In the genomic region with DNA sequence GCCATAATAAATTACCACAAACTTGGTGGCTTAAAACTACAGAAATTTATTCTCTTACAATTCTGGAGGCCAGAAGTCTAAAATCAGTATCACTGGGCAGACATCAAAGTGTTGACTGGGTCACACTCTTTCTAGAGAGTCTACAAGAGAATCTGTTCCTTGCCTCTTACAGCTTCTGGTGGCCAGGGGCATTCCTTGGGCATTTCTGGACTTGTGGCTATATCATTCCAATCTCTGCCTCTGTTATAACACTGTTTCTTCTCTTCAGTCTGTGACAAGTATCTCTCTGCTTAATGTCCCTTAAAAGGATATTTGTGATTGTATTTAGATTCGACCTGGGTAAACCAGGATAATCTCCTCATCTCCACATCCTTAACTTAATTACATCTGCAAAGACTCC, we compare ENCODE assay signal across 18 cellular contexts.
DNase-seq lines count a peak whose midpoint lies in the region; ATAC-seq, FAIRE-seq and TF ChIP-seq lines count a peak whose summit lies in the region.
"Had no signal": no experiment of that assay in that cellular context is flagged by ENCODE, and none has a peak within 500 bp of the region (broad histone marks: within the 10 kb centered on the region; RNA-seq: fewer than 3 reads in every experiment).

No MANE protein-coding gene starts in this region.

- H3K4me1 ChIP-seq in PC-3 (ENCODE audit: insufficient read depth, low read length) (peaks cover 17% of the 10 kb centered on the region), astrocyte (ENCODE audit: insufficient read depth, low read length) (peaks cover 5% of the 10 kb centered on the region), mesenchymal stem cell (ENCODE audit: control insufficient read depth, insufficient read depth, low read depth, low read length) (no peaks in the 10 kb centered on the region), right cardiac atrium (ENCODE audit: control insufficient read depth, insufficient read depth, low read length) (no peaks in the 10 kb centered on the region)

- intact Hi-C loops in PC-3 (cut with micrococcal nuclease), result no loop called here
- intact Hi-C loops in right cardiac atrium (cut with DNase I), result no loop called here

- no TSS peak for BruUV-seq in PC-3 (replicated peaks; lab: Mats Ljungman, UMichigan)

- H3K9me3 ChIP-seq in PC-3 (ENCODE audit: low read length) (no peaks in the 10 kb centered on the region), astrocyte (ENCODE audit: insufficient read depth, low read depth, low read length) (no peaks in the 10 kb centered on the region), mesenchymal stem cell (ENCODE audit: control insufficient read depth, low read length) (no peaks in the 10 kb centered on the region), right cardiac atrium (ENCODE audit: control insufficient read depth, low read length) (no peaks in the 10 kb centered on the region)

- no peaks in the 10 kb centered on the region for H4K20me1 ChIP-seq in PC-3 (ENCODE audit: low read length)
- H4K20me1 ChIP-seq in astrocyte (ENCODE audit: insufficient read depth, low read length), result no peaks in the 10 kb centered on the region

- H3K14ac ChIP-seq in mesenchymal stem cell (ENCODE audit: low read length in 2 of 2), result no peak overlapping the region

- H4K91ac ChIP-seq in mesenchymal stem cell (ENCODE audit: low read length), result no peak overlapping the region

- no peaks in the 10 kb centered on the region for H3K27me3 ChIP-seq in PC-3 (ENCODE audit: low read length)
- H3K27me3 ChIP-seq in astrocyte (ENCODE audit: insufficient read depth, low read length), result no peaks in the 10 kb centered on the region
- H3K27me3 ChIP-seq in mesenchymal stem cell (ENCODE audit: control insufficient read depth in 1 of 2, insufficient read depth in 1 of 2, low read length in 2 of 2), result no peaks in the 10 kb centered on the region
- H3K27me3 ChIP-seq in right cardiac atrium (ENCODE audit: control insufficient read depth, insufficient read depth), result no peaks in the 10 kb centered on the region

- H3K36me3 Mint-ChIP-seq in astrocyte (ENCODE audit: low read depth, unreplicated experiment), result no peaks in the 10 kb centered on the region
- H3K36me3 Mint-ChIP-seq: CD8-positive, alpha-beta memory T cell had no signal

- no peak overlapping the region for H2BK120ac ChIP-seq in mesenchymal stem cell (ENCODE audit: low read depth, low read length)

- POLR2A ChIA-PET in PC-3 (lab: Charles Lee; ENCODE audit: unreplicated experiment), result no interaction called here

- H3K36me3 ChIP-seq in PC-3 (ENCODE audit: low read depth, low read length), result no peaks in the 10 kb centered on the region
- H3K36me3 ChIP-seq in astrocyte (ENCODE audit: insufficient read depth, low read length), result no peaks in the 10 kb centered on the region
- H3K36me3 ChIP-seq in mesenchymal stem cell (ENCODE audit: control insufficient read depth in 1 of 2, insufficient read depth in 2 of 2, low read depth in 1 of 2, low read length in 2 of 2), result no peaks in the 10 kb centered on the region

- H3K4me2 ChIP-seq in PC-3 (ENCODE audit: low read length), result no peak overlapping the region
- peak overlapping the region; percentile 68 for H3K4me2 ChIP-seq in astrocyte (ENCODE audit: low read length)
- no peak overlapping the region for H3K4me2 ChIP-seq in mesenchymal stem cell (ENCODE audit: low read length, poor library complexity, severe bottlenecking)

- no peak overlapping the region for H3K4ac ChIP-seq in mesenchymal stem cell (ENCODE audit: low read depth in 1 of 2, low read length in 2 of 2)

- no peaks in the 10 kb centered on the region for H3K79me1 ChIP-seq in mesenchymal stem cell (replicated peaks; ENCODE audit: low read length, poor library complexity, severe bottlenecking)

- peak overlapping the region; percentile 95 for H3K27ac Mint-ChIP-seq in astrocyte (ENCODE audit: unreplicated experiment)
- H3K27ac Mint-ChIP-seq: CD8-positive, alpha-beta memory T cell had no signal

- no peak overlapping the region for H3K18ac ChIP-seq in mesenchymal stem cell (ENCODE audit: low read depth in 1 of 2, low read length in 2 of 2)

- H3K9me2 ChIP-seq in PC-3 (replicated peaks; ENCODE audit: low read length), result no peaks in the 10 kb centered on the region

- H3K4me3 ChIP-seq in PC-3 (ENCODE audit: low read length), result no peak overlapping the region
- no peak overlapping the region for H3K4me3 ChIP-seq in astrocyte (ENCODE audit: insufficient read depth, low read depth, low read length)
- H3K4me3 ChIP-seq in epithelial cell of esophagus (ENCODE audit: low read length), result no peak overlapping the region
- H3K4me3 ChIP-seq in mesenchymal stem cell (ENCODE audit: insufficient read depth in 1 of 2, low read depth in 1 of 2, low read length in 2 of 2), result no peak overlapping the region
- no peak overlapping the region for H3K4me3 ChIP-seq in right cardiac atrium (ENCODE audit: low read length)
- H3K4me3 ChIP-seq: GM23248 had no signal

- no peak overlapping the region for H2BK5ac ChIP-seq in mesenchymal stem cell (ENCODE audit: low read depth, low read length, poor library complexity, severe bottlenecking)

- H3K79me2 ChIP-seq in PC-3 (ENCODE audit: low read length) (no peaks in the 10 kb centered on the region), astrocyte (ENCODE audit: insufficient read depth, low read length) (no peaks in the 10 kb centered on the region)

- H2AFZ ChIP-seq in PC-3 (ENCODE audit: low read length), result no peak overlapping the region
- no peak overlapping the region for H2AFZ ChIP-seq in astrocyte (ENCODE audit: low read depth, low read length)
- no peak overlapping the region for H2AFZ ChIP-seq in mesenchymal stem cell (ENCODE audit: low read depth, low read length)
- H2AFZ ChIP-seq: GM23248 had no signal

- ATAC-seq in PC-3 (no peak; the same call in 1 of the 2 replicates), right cardiac atrium (no peak), GM19023 (IDR thresholded peaks at IDR 0.05; ENCODE audit: unreplicated experiment) (no peak)

- no peak overlapping the region for H4K8ac ChIP-seq in mesenchymal stem cell (ENCODE audit: low read length)

- H3K9ac ChIP-seq in PC-3 (ENCODE audit: low read length), result no peak overlapping the region; the same call in 1 of the 2 replicates
- H3K9ac ChIP-seq in astrocyte (ENCODE audit: low read length), result no peak overlapping the region
- H3K9ac ChIP-seq in mesenchymal stem cell (ENCODE audit: low read length), result no peak overlapping the region
- H3K9ac ChIP-seq: GM23248 had no signal

- H3K27me3 Mint-ChIP-seq in astrocyte (ENCODE audit: low read depth, unreplicated experiment), result no peaks in the 10 kb centered on the region

- H3K23ac ChIP-seq in mesenchymal stem cell (ENCODE audit: low read length in 2 of 2), result no peak overlapping the region

- no peak overlapping the region for H2BK15ac ChIP-seq in mesenchymal stem cell (ENCODE audit: low read depth, poor library complexity, severe bottlenecking)

- peak; percentile 22 for DNase-seq in PC-3
- DNase-seq in astrocyte (ENCODE audit: low read depth), result peak; percentile 31
- peak; percentile 18 for DNase-seq in epithelial cell of esophagus (ENCODE audit: low read depth)
- DNase-seq in mesenchymal stem cell, result no peak
- no peak for DNase-seq in hippocampal formation (lab: John Stamatoyannopoulos, UW)
- DNase-seq in kidney glomerular epithelial cell (lab: John Stamatoyannopoulos, UW), result no peak
- DNase-seq in right cardiac atrium, result no peak
- DNase-seq: C1 segment of cervical spinal cord; CD8-positive, alpha-beta memory T cell; DMS79 treated with DMSO at 0.1 percent for 48 hours; NCI-H1105 treated with DMSO at 0.1 percent for 48 hours; NCI-H1694; NCI-H2081 treated with DMSO at 0.1 percent for 48 hours; NCI-H748 treated with DMSO at 0.1 percent for 48 hours; NK-92 treated with Interleukin-12 subunit alpha and Interleukin-12 subunit beta, amount 100 ng/mL, for 24 hours; SHP77 treated with DMSO at 0.1 percent for 48 hours had no signal

- H3K27ac ChIP-seq in PC-3 (ENCODE audit: low read length) (peak overlapping the region; percentile 62), astrocyte (ENCODE audit: low read depth, low read length) (peak overlapping the region; percentile 63), mesenchymal stem cell (ENCODE audit: low read length, poor library complexity, severe bottlenecking) (peak overlapping the region; percentile 18), right cardiac atrium (ENCODE audit: low read length) (no peak overlapping the region)
- H3K27ac ChIP-seq: GM23248 had no signal

- TF ChIP-seq CTCF in PC-3 (conservative IDR thresholded peaks at IDR 0.05; ENCODE audit: low read depth, low read length), result no peak
- no peak for TF ChIP-seq CTCF in astrocyte (IDR thresholded peaks at IDR 0.05; ENCODE audit: insufficient read depth, low read depth, low read length)
- no peak for TF ChIP-seq CTCF in epithelial cell of esophagus (IDR thresholded peaks at IDR 0.05; ENCODE audit: insufficient read depth, low read depth, low read length, missing control alignments)

- CTCF ChIA-PET in PC-3 (lab: Charles Lee), result no interaction called here

- peak; percentile 37 for FAIRE-seq in astrocyte (lab: Jason Lieb, UNC)

- no peaks in the 10 kb centered on the region for H3F3A ChIP-seq in PC-3 (ENCODE audit: low read length, unreplicated experiment)

- no peak overlapping the region for H3K4me3 Mint-ChIP-seq in astrocyte (ENCODE audit: unreplicated experiment)
- H3K4me3 Mint-ChIP-seq: CD8-positive, alpha-beta memory T cell had no signal

- WGBS in mesenchymal stem cell, result no CpG with 5 or more reads among the region's 1 CpG
- 54% methylated on average over 1 of the region's 1 CpG for WGBS in right cardiac atrium

- peaks cover 9% of the 10 kb centered on the region for H3K4me1 Mint-ChIP-seq in astrocyte (ENCODE audit: low read depth, unreplicated experiment)
- H3K4me1 Mint-ChIP-seq: CD8-positive, alpha-beta memory T cell had no signal

- H2AK5ac ChIP-seq in mesenchymal stem cell (ENCODE audit: low read length, severe bottlenecking), result no peak overlapping the region

- no peaks in the 10 kb centered on the region for H3K9me3 Mint-ChIP-seq in astrocyte (ENCODE audit: unreplicated experiment)

- no peak overlapping the region for H2BK12ac ChIP-seq in mesenchymal stem cell (ENCODE audit: low read length in 2 of 2)

Comparison
In these comparisons a context has a peak if more than half of its experiments do, and no peak if none do; other contexts are left out.
1. DNase-seq: peak in PC-3 (single experiment), astrocyte (single experiment) and epithelial cell of esophagus (single experiment); none in mesenchymal stem cell (single experiment), hippocampal formation (0 of 2), kidney glomerular epithelial cell (single experiment) and right cardiac atrium (0 of 3).